38 cellular contexts compared by ENCODE assay signal in genomic region chr10:109219935-109220334, GRCh38.
"Had no signal": no experiment of that assay in that cellular context is flagged by ENCODE, and none has a peak within 500 bp of the region (broad histone marks: within the 10 kb centered on the region; RNA-seq: fewer than 3 reads in every experiment).

No MANE protein-coding gene starts in this region.

- DNase-seq: activated B cell treated with CpG ODN at 0.5 μM for 24 hours; activated CD4-positive, alpha-beta memory T cell treated with anti-CD3 and anti-CD28 coated beads, Interleukin-2, amount 10 ng/mL, durations not matched to agents 7 days and 5 days; activated CD4-positive, alpha-beta T cell treated with anti-CD3 and anti-CD28 coated beads for 1 hour; activated CD4-positive, alpha-beta T cell treated with anti-CD3 and anti-CD28 coated beads for 36 hours; activated CD4-positive, alpha-beta T cell treated with anti-CD3 and anti-CD28 coated beads for 48 hours; activated CD4-positive, alpha-beta T cell treated with anti-CD3 and anti-CD28 coated beads, Interleukin-2, amount 10 ng/mL, durations not matched to agents 7 days and 5 days; activated CD4-positive, alpha-beta T cell treated with anti-CD3 and anti-CD28 coated beads, Interleukin-2, amount 50 U/mL, for 48 hours; activated CD8-positive, alpha-beta memory T cell treated with anti-CD3 and anti-CD28 coated beads for 24 hours; activated CD8-positive, alpha-beta memory T cell treated with anti-CD3 and anti-CD28 coated beads, Interleukin-2, amount 10 ng/mL, durations not matched to agents 7 days and 5 days; activated CD8-positive, alpha-beta memory T cell treated with anti-CD3 and anti-CD28 coated beads, Interleukin-2, amount 50 U/mL, for 48 hours; activated CD8-positive, alpha-beta T cell treated with anti-CD3 and anti-CD28 coated beads, Interleukin-2, amount 10 ng/mL, durations not matched to agents 7 days and 5 days; activated effector memory CD4-positive, alpha-beta T cell treated with Interleukin-2 at 50 U/mL for 16 hours; activated gamma-delta T cell; activated naive CD4-positive, alpha-beta T cell treated with anti-CD3 and anti-CD28 coated beads, Interleukin-2, amount 10 ng/mL, durations not matched to agents 7 days and 5 days; activated naive CD4-positive, alpha-beta T cell treated with Interleukin-2 at 50 U/mL for 16 hours; activated naive CD8-positive, alpha-beta T cell treated with anti-CD3 and anti-CD28 coated beads, Interleukin-2, amount 10 ng/mL, durations not matched to agents 7 days and 5 days; activated naive CD8-positive, alpha-beta T cell treated with anti-CD3 and anti-CD28 coated beads, Interleukin-2, amount 50 U/mL, for 24 hours; activated T-cell treated with anti-CD3 and anti-CD28 coated beads, Interleukin-2, amount 50 U/mL, for 24 hours; activated T-cell treated with anti-CD3 and anti-CD28 coated beads, Interleukin-2, amount 50 U/mL, for 48 hours; amygdala; anterior cingulate cortex; caudate nucleus; cerebellar nuclear complex; T-helper 2 cell; T-helper 9 cell had no signal

- H3K4me1 ChIP-seq: ascending aorta had no signal

- H3K27ac ChIP-seq: ascending aorta, cardiac muscle cell, VCaP had no signal

- H3K4me3 ChIP-seq: ascending aorta, cardiac muscle cell had no signal

- H3K27me3 ChIP-seq: ascending aorta, cardiac muscle cell had no signal

- H3K9me3 Mint-ChIP-seq: activated B cell treated with CpG ODN at 0.5 μM for 24 hours; activated CD4-positive, alpha-beta T cell treated with anti-CD3 and anti-CD28 coated beads, Interleukin-2, amount 10 ng/mL, durations not matched to agents 7 days and 5 days; activated naive CD4-positive, alpha-beta T cell treated with anti-CD3 and anti-CD28 coated beads, Interleukin-2, amount 10 ng/mL, durations not matched to agents 7 days and 5 days; brain; central memory CD8-positive, alpha-beta T cell had no signal

- H3K27me3 Mint-ChIP-seq: activated B cell treated with CpG ODN at 0.5 μM for 24 hours; activated CD4-positive, alpha-beta memory T cell treated with anti-CD3 and anti-CD28 coated beads, Interleukin-2, amount 10 ng/mL, durations not matched to agents 7 days and 5 days; activated CD4-positive, alpha-beta T cell treated with anti-CD3 and anti-CD28 coated beads for 36 hours; activated CD4-positive, alpha-beta T cell treated with anti-CD3 and anti-CD28 coated beads, Interleukin-2, amount 10 ng/mL, durations not matched to agents 7 days and 5 days; activated CD8-positive, alpha-beta memory T cell treated with anti-CD3 and anti-CD28 coated beads, Interleukin-2, amount 10 ng/mL, durations not matched to agents 7 days and 5 days; activated naive CD4-positive, alpha-beta T cell treated with anti-CD3 and anti-CD28 coated beads, Interleukin-2, amount 10 ng/mL, durations not matched to agents 7 days and 5 days; activated naive CD4-positive, alpha-beta T cell treated with anti-CD3 and anti-CD28 coated beads, Interleukin-2, amount 50 U/mL, for 24 hours; activated naive CD8-positive, alpha-beta T cell; activated naive CD8-positive, alpha-beta T cell treated with anti-CD3 and anti-CD28 coated beads, Interleukin-2, amount 10 ng/mL, durations not matched to agents 7 days and 5 days; activated naive CD8-positive, alpha-beta T cell treated with anti-CD3 and anti-CD28 coated beads, Interleukin-2, amount 50 U/mL, for 24 hours; activated T-cell treated with anti-CD3 and anti-CD28 coated beads, Interleukin-2, amount 50 U/mL, for 24 hours; central memory CD8-positive, alpha-beta T cell had no signal

- H3K9me3 ChIP-seq: ascending aorta had no signal

- FAIRE-seq: bronchial epithelial cell, TTC549 had no signal

- ATAC-seq: activated CD4-positive, alpha-beta T cell treated with anti-CD3 and anti-CD28 coated beads for 36 hours; activated CD4-positive, CD25-positive, alpha-beta regulatory T cell treated with anti-CD3 and anti-CD28 coated beads, Interleukin-2, amount 50 U/mL, for 24 hours; activated CD8-positive, alpha-beta memory T cell treated with anti-CD3 and anti-CD28 coated beads, Interleukin-2, amount 10 ng/mL, durations not matched to agents 7 days and 5 days; activated CD8-positive, alpha-beta T cell treated with anti-CD3 and anti-CD28 coated beads, Interleukin-2, amount 10 ng/mL, durations not matched to agents 7 days and 5 days; activated naive CD8-positive, alpha-beta T cell treated with anti-CD3 and anti-CD28 coated beads, Interleukin-2, amount 50 U/mL, for 24 hours had no signal

- H3K4me3 Mint-ChIP-seq: activated B cell treated with CpG ODN at 0.5 μM for 24 hours; activated CD4-positive, alpha-beta memory T cell treated with anti-CD3 and anti-CD28 coated beads, Interleukin-2, amount 10 ng/mL, durations not matched to agents 7 days and 5 days; activated CD4-positive, alpha-beta T cell treated with anti-CD3 and anti-CD28 coated beads for 36 hours; activated CD4-positive, alpha-beta T cell treated with anti-CD3 and anti-CD28 coated beads, Interleukin-2, amount 10 ng/mL, durations not matched to agents 7 days and 5 days; activated CD8-positive, alpha-beta memory T cell treated with anti-CD3 and anti-CD28 coated beads, Interleukin-2, amount 10 ng/mL, durations not matched to agents 7 days and 5 days; activated CD8-positive, alpha-beta T cell treated with anti-CD3 and anti-CD28 coated beads, Interleukin-2, amount 10 ng/mL, durations not matched to agents 7 days and 5 days; activated naive CD4-positive, alpha-beta T cell treated with anti-CD3 and anti-CD28 coated beads, Interleukin-2, amount 10 ng/mL, durations not matched to agents 7 days and 5 days; activated naive CD4-positive, alpha-beta T cell treated with anti-CD3 and anti-CD28 coated beads, Interleukin-2, amount 50 U/mL, for 24 hours; activated naive CD8-positive, alpha-beta T cell; activated naive CD8-positive, alpha-beta T cell treated with anti-CD3 and anti-CD28 coated beads, Interleukin-2, amount 10 ng/mL, durations not matched to agents 7 days and 5 days; activated naive CD8-positive, alpha-beta T cell treated with anti-CD3 and anti-CD28 coated beads, Interleukin-2, amount 50 U/mL, for 24 hours; activated T-cell treated with anti-CD3 and anti-CD28 coated beads, Interleukin-2, amount 50 U/mL, for 24 hours; brain; central memory CD8-positive, alpha-beta T cell; T-helper 1 cell treated with Interleukin-12 subunit alpha and Interleukin-12 subunit beta and Interleukin-4 antibody, amounts not matched to agents 30 μg/mL and 1 μg/mL, for 36 hours; T-helper 2 cell treated with Interferon-gamma antibody and Interleukin-4, amounts not matched to agents 5 μg/mL and 100 μg/mL, for 36 hours had no signal

- H3K36me3 Mint-ChIP-seq: activated CD8-positive, alpha-beta memory T cell treated with anti-CD3 and anti-CD28 coated beads, Interleukin-2, amount 10 ng/mL, durations not matched to agents 7 days and 5 days; activated naive CD4-positive, alpha-beta T cell treated with anti-CD3 and anti-CD28 coated beads, Interleukin-2, amount 10 ng/mL, durations not matched to agents 7 days and 5 days; activated naive CD4-positive, alpha-beta T cell treated with anti-CD3 and anti-CD28 coated beads, Interleukin-2, amount 50 U/mL, for 24 hours; activated naive CD8-positive, alpha-beta T cell; activated naive CD8-positive, alpha-beta T cell treated with anti-CD3 and anti-CD28 coated beads, Interleukin-2, amount 10 ng/mL, durations not matched to agents 7 days and 5 days; brain had no signal

- H3K36me3 ChIP-seq: ascending aorta, cardiac muscle cell had no signal

- H3K27ac Mint-ChIP-seq: activated B cell treated with CpG ODN at 0.5 μM for 24 hours; activated CD4-positive, alpha-beta memory T cell treated with anti-CD3 and anti-CD28 coated beads, Interleukin-2, amount 10 ng/mL, durations not matched to agents 7 days and 5 days; activated CD4-positive, alpha-beta T cell treated with anti-CD3 and anti-CD28 coated beads for 36 hours; activated CD4-positive, alpha-beta T cell treated with anti-CD3 and anti-CD28 coated beads, Interleukin-2, amount 10 ng/mL, durations not matched to agents 7 days and 5 days; activated CD8-positive, alpha-beta memory T cell treated with anti-CD3 and anti-CD28 coated beads, Interleukin-2, amount 10 ng/mL, durations not matched to agents 7 days and 5 days; activated CD8-positive, alpha-beta T cell treated with anti-CD3 and anti-CD28 coated beads, Interleukin-2, amount 10 ng/mL, durations not matched to agents 7 days and 5 days; activated naive CD4-positive, alpha-beta T cell treated with anti-CD3 and anti-CD28 coated beads, Interleukin-2, amount 10 ng/mL, durations not matched to agents 7 days and 5 days; activated naive CD4-positive, alpha-beta T cell treated with anti-CD3 and anti-CD28 coated beads, Interleukin-2, amount 50 U/mL, for 24 hours; activated naive CD8-positive, alpha-beta T cell; activated naive CD8-positive, alpha-beta T cell treated with anti-CD3 and anti-CD28 coated beads, Interleukin-2, amount 10 ng/mL, durations not matched to agents 7 days and 5 days; activated naive CD8-positive, alpha-beta T cell treated with anti-CD3 and anti-CD28 coated beads, Interleukin-2, amount 50 U/mL, for 24 hours; activated T-cell treated with anti-CD3 and anti-CD28 coated beads, Interleukin-2, amount 50 U/mL, for 24 hours; activated T-helper 2 cell treated with anti-CD3 and anti-CD28 coated beads, Interferon-gamma antibody, Interleukin-2, Interleukin-4, amounts not matched to agents 10 μg/mL and 5 μg/mL and 100 μg/mL, durations not matched to agents 14 hours and 24 hours and 36 hours; brain; T-helper 1 cell treated with Interleukin-12 subunit alpha and Interleukin-12 subunit beta and Interleukin-4 antibody, amounts not matched to agents 30 μg/mL and 1 μg/mL, for 36 hours; T-helper 2 cell treated with Interferon-gamma antibody and Interleukin-4, amounts not matched to agents 5 μg/mL and 100 μg/mL, for 36 hours had no signal

- H3K4me1 Mint-ChIP-seq: activated B cell treated with CpG ODN at 0.5 μM for 24 hours; activated CD4-positive, alpha-beta memory T cell treated with anti-CD3 and anti-CD28 coated beads, Interleukin-2, amount 10 ng/mL, durations not matched to agents 7 days and 5 days; activated CD4-positive, alpha-beta T cell treated with anti-CD3 and anti-CD28 coated beads for 36 hours; activated CD4-positive, alpha-beta T cell treated with anti-CD3 and anti-CD28 coated beads, Interleukin-2, amount 10 ng/mL, durations not matched to agents 7 days and 5 days; activated CD8-positive, alpha-beta memory T cell treated with anti-CD3 and anti-CD28 coated beads, Interleukin-2, amount 10 ng/mL, durations not matched to agents 7 days and 5 days; activated naive CD4-positive, alpha-beta T cell treated with anti-CD3 and anti-CD28 coated beads, Interleukin-2, amount 10 ng/mL, durations not matched to agents 7 days and 5 days; activated naive CD4-positive, alpha-beta T cell treated with anti-CD3 and anti-CD28 coated beads, Interleukin-2, amount 50 U/mL, for 24 hours; activated naive CD8-positive, alpha-beta T cell treated with anti-CD3 and anti-CD28 coated beads, Interleukin-2, amount 10 ng/mL, durations not matched to agents 7 days and 5 days; activated naive CD8-positive, alpha-beta T cell treated with anti-CD3 and anti-CD28 coated beads, Interleukin-2, amount 50 U/mL, for 24 hours; brain; central memory CD8-positive, alpha-beta T cell had no signal
